In the genomic region with DNA sequence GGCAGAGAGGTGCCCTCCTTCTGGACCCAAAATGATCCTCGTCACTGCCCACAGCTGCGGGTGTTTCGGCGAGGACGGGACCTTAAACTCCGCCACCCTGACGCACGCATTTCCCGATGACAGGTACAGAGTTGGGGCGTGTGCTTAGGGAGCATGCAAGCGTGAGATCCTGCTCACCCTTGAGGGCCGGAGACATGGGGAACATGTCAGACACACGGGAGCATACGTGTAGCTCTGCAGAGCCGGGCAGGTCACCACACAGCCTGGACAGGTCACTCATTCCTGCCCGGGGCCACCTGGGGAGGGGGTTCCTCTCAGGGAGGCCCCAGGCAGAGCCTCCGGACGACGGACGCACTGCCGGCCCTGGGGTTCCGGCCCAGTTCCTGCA, we compare ENCODE assay signal across 32 cellular contexts.
"Had no signal": no experiment of that assay in that cellular context is flagged by ENCODE, and none has a peak within 500 bp of the region (broad histone marks: within the 10 kb centered on the region; RNA-seq: fewer than 3 reads in every experiment).

No MANE protein-coding gene starts in this region.

- H3K9me3 Mint-ChIP-seq: activated B cell treated with CpG ODN at 0.5 μM for 24 hours; activated T-cell treated with anti-CD3 and anti-CD28 coated beads, Interleukin-2, amount 50 U/mL, for 4 hours; activated T-helper 17 cell treated with anti-CD3 and anti-CD28 coated beads, Interleukin-2, amount 50 U/mL, for 72 hours; effector memory CD8-positive, alpha-beta T cell; T-helper 2 cell treated with Interferon-gamma antibody and Interleukin-4, amounts not matched to agents 5 μg/mL and 100 μg/mL, for 36 hours had no signal

- H3K36me3 ChIP-seq: gastrocnemius medialis had no signal

- H3K27me3 Mint-ChIP-seq: activated B cell treated with CpG ODN at 0.5 μM for 24 hours; activated CD8-positive, alpha-beta T cell treated with anti-CD3 and anti-CD28 coated beads for 36 hours; activated naive CD8-positive, alpha-beta T cell; activated T-helper 17 cell treated with anti-CD3 and anti-CD28 coated beads, Interleukin-2, amount 50 U/mL, for 72 hours; effector memory CD8-positive, alpha-beta T cell; T-helper 17 cell had no signal

- H3K4me3 ChIP-seq: body of pancreas, esophagus muscularis mucosa, gastrocnemius medialis had no signal

- H3K4me3 Mint-ChIP-seq: activated B cell treated with CpG ODN at 0.5 μM for 24 hours; activated CD8-positive, alpha-beta T cell treated with anti-CD3 and anti-CD28 coated beads for 36 hours; activated naive CD8-positive, alpha-beta T cell; activated T-cell treated with anti-CD3 and anti-CD28 coated beads, Interleukin-2, amount 50 U/mL, for 4 hours; activated T-helper 17 cell treated with anti-CD3 and anti-CD28 coated beads, Interleukin-2, amount 50 U/mL, for 72 hours; effector memory CD8-positive, alpha-beta T cell; T-helper 17 cell; T-helper 2 cell treated with Interferon-gamma antibody and Interleukin-4, amounts not matched to agents 5 μg/mL and 100 μg/mL, for 36 hours had no signal

- H3K27me3 ChIP-seq: body of pancreas, esophagus muscularis mucosa, foreskin keratinocyte had no signal

- H3K9me3 ChIP-seq: body of pancreas, esophagus muscularis mucosa, gastrocnemius medialis had no signal

- H3K27ac Mint-ChIP-seq: activated B cell treated with CpG ODN at 0.5 μM for 24 hours; activated CD8-positive, alpha-beta T cell treated with anti-CD3 and anti-CD28 coated beads for 36 hours; activated naive CD8-positive, alpha-beta T cell; activated T-helper 17 cell treated with anti-CD3 and anti-CD28 coated beads, Interleukin-2, amount 50 U/mL, for 72 hours; effector memory CD8-positive, alpha-beta T cell; T-helper 17 cell; T-helper 2 cell treated with Interferon-gamma antibody and Interleukin-4, amounts not matched to agents 5 μg/mL and 100 μg/mL, for 36 hours had no signal

- ATAC-seq: activated CD4-positive, CD25-positive, alpha-beta regulatory T cell treated with anti-CD3 and anti-CD28 coated beads, Interleukin-2, amount 50 U/mL, for 24 hours; activated T-cell treated with anti-CD3 and anti-CD28 coated beads, Interleukin-2, amount 50 U/mL, for 4 hours; activated T-helper 17 cell treated with anti-CD3 and anti-CD28 coated beads, Interleukin-2, amount 50 U/mL, for 72 hours; body of pancreas; effector memory CD8-positive, alpha-beta T cell; foreskin keratinocyte; gastrocnemius medialis; T-helper 17 cell had no signal

- H3K4me1 ChIP-seq: body of pancreas, foreskin keratinocyte had no signal

- H3K4me1 Mint-ChIP-seq: activated B cell treated with CpG ODN at 0.5 μM for 24 hours, T-helper 17 cell had no signal

- DNase-seq: activated B cell treated with CpG ODN at 0.5 μM for 24 hours; activated CD4-positive, alpha-beta T cell treated with anti-CD3 and anti-CD28 coated beads for 48 hours; activated CD4-positive, alpha-beta T cell treated with anti-CD3 and anti-CD28 coated beads, Interleukin-2, amount 50 U/mL, for 1 hour; activated CD4-positive, alpha-beta T cell treated with anti-CD3 and anti-CD28 coated beads, Interleukin-2, amount 50 U/mL, for 48 hours; activated CD8-positive, alpha-beta memory T cell treated with anti-CD3 and anti-CD28 coated beads for 24 hours; activated CD8-positive, alpha-beta T cell treated with anti-CD3 and anti-CD28 coated beads for 36 hours; activated effector memory CD4-positive, alpha-beta T cell treated with Interleukin-2 at 50 U/mL for 16 hours; activated gamma-delta T cell treated with Interleukin-2 at 50 U/mL for 16 hours; activated naive CD4-positive, alpha-beta T cell treated with anti-CD3 and anti-CD28 coated beads, Interleukin-2, amount 50 U/mL, for 16 hours; activated naive CD4-positive, alpha-beta T cell treated with Interleukin-2 at 50 U/mL for 16 hours; activated T-cell treated with anti-CD3 and anti-CD28 coated beads, Interleukin-2, amount 50 U/mL, for 4 hours; amygdala; aorta; body of pancreas; caudate nucleus; cortex of kidney; dermis blood vessel endothelial cell; effector CD4-positive, alpha-beta T cell; effector memory CD8-positive, alpha-beta T cell; erythroblast; foreskin keratinocyte; gastrocnemius medialis; T-helper 1 cell; T-helper 17 cell; T1000; WERI-Rb-1 had no signal

- H3K27ac ChIP-seq: body of pancreas, esophagus muscularis mucosa, foreskin keratinocyte, gastrocnemius medialis, WERI-Rb-1 had no signal

- FAIRE-seq: colon had no signal
